ENCODE assay signal across 14 cellular contexts in the genomic region with DNA sequence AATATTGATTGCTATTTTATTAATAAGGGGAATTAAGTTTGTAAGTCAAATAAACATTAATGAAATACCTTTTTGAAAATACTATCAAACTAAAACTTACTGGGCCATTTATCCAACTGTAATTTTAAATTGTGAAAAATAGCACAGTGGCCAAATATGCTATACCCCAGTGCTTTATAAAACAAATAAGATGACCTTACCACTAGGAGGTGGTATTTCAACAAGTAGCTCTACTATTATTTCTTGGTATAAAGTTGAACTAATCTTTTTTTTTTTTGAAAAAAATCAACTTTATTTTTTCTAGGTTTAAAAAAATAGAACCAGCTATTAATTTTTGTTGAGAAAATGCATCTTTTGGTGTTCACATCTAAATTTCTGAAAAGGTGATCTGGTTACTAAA.
A peak's percentile ranks its signal among the peaks of the same experiment; 100 is the strongest.
DNase-seq lines count a peak whose midpoint lies in the region; ATAC-seq and TF ChIP-seq lines count a peak whose summit lies in the region.
"Had no signal": no experiment of that assay in that cellular context is flagged by ENCODE, and none has a peak within 500 bp of the region (broad histone marks: within the 10 kb centered on the region; RNA-seq: fewer than 3 reads in every experiment).

No MANE protein-coding gene starts in this region.

- H3K4me3 ChIP-seq in AG10803 (ENCODE audit: low read length) (no peak overlapping the region), RWPE2 (ENCODE audit: severe bottlenecking) (no peak overlapping the region)
- H3K4me3 ChIP-seq: stomach had no signal

- H3K27me3 ChIP-seq in RWPE2 (ENCODE audit: insufficient read depth, poor library complexity, severe bottlenecking): no peaks in the 10 kb centered on the region
- H3K27me3 ChIP-seq: stomach had no signal

- DNase-seq in AG10803 (ENCODE audit: low read depth) (no peak), GM13977 (ENCODE audit: low spot score) (no peak), RWPE2 (ENCODE audit: low spot score) (no peak), iPS-NIHi11 (ENCODE audit: low spot score) (peak; percentile 16), SHP77 treated with DMSO at 0.1 percent for 48 hours (lab: John Stamatoyannopoulos, UW) (no peak), GM19238 (ENCODE audit: insufficient read length, low spot score) (no peak)
- DNase-seq: activated T-cell treated with anti-CD3 and anti-CD28 coated beads, Interleukin-2, amount 50 U/mL, for 24 hours; amygdala; NCI-H1105 treated with DMSO at 0.1 percent for 48 hours; NCI-H526 treated with DMSO at 0.1 percent for 48 hours; stomach had no signal

- in situ Hi-C loops in GM13977 (cut with MboI; ENCODE audit: low pct_unique_long_range_greater_than_20kb, low sequenced_read_pairs, unreplicated experiment): no loop called here

- no peak overlapping the region for H3K27ac ChIP-seq in RWPE2 (ENCODE audit: poor library complexity, severe bottlenecking)
- H3K27ac ChIP-seq: stomach had no signal

- H3K4me1 ChIP-seq in RWPE2 (ENCODE audit: insufficient read depth, poor library complexity, severe bottlenecking): no peaks in the 10 kb centered on the region
- H3K4me1 ChIP-seq: stomach had no signal

- no peaks in the 10 kb centered on the region for H3K9me3 ChIP-seq in RWPE2 (ENCODE audit: severe bottlenecking)
- H3K9me3 ChIP-seq: stomach had no signal

- TF ChIP-seq CTCF in AG10803 (conservative IDR thresholded peaks at IDR 0.05; ENCODE audit: low read length) (peak; percentile 21; the same call in 1 of the 2 replicates), GM13977 (IDR thresholded peaks at IDR 0.05; ENCODE audit: extremely low read depth, insufficient read depth, missing control alignments) (peak; percentile 2), RWPE2 (IDR thresholded peaks at IDR 0.05; ENCODE audit: poor library complexity, severe bottlenecking) (peak; percentile 30)

- ATAC-seq in RWPE2 (ENCODE audit: low read depth) (no peak), HG03442 (IDR thresholded peaks at IDR 0.05; ENCODE audit: unreplicated experiment) (no peak), GM19463 (IDR thresholded peaks at IDR 0.05; ENCODE audit: unreplicated experiment) (no peak)
- ATAC-seq: activated CD4-positive, CD25-positive, alpha-beta regulatory T cell treated with anti-CD3 and anti-CD28 coated beads, Interleukin-2, amount 50 U/mL, for 24 hours had no signal

- H3K36me3 ChIP-seq in RWPE2 (ENCODE audit: low read depth): no peaks in the 10 kb centered on the region
